In genomic region chr2:3725002-3725401, GRCh38 we compare ENCODE assay signal across 21 cellular contexts. TPM values are rescaled to one million over a fixed set of nuclear protein-coding genes. Genes with fewer than 3 reads are reported as not detected.
"Had no signal": no experiment of that assay in that cellular context is flagged by ENCODE, and none has a peak within 500 bp of the region (broad histone marks: within the 10 kb centered on the region; RNA-seq: fewer than 3 reads in every experiment).

No MANE protein-coding gene starts in this region.

- DNase-seq: IMR-90, Karpas-422, KG1, MG63, NCI-H1092, NCI-H1105 treated with DMSO at 0.1 percent for 48 hours, NCI-H1436, NCI-H187, NCI-H2029, NCI-H2081 treated with DMSO at 0.1 percent for 48 hours, NCI-H226, NCI-H446, NCI-H510A, NCI-H524 treated with DMSO at 0.1 percent for 48 hours, NCI-H69, NCI-H774, Right ventricle myocardium superior, RPMI8226, SIG-M5 had no signal

RNA-seq across cellular contexts. Expression of gene DCDC2C, which starts 21.6 kb away (rescaled TPM):
- total RNA-seq: HT-29, IMR-90, Right ventricle myocardium superior, SJSA1 had no signal
